Comparison of ENCODE assay signal across 1 cellular context in genomic region chr5:177496111-177497010, GRCh38.
TF ChIP-seq lines count a peak whose summit lies in the region.

No MANE protein-coding gene starts in this region.

TF ChIP-seq in K562, 482 proteins besides CTCF, POLR2A, EP300 and RAD21 (continued from another document):
- TF ChIP-seq, protein P1, sequence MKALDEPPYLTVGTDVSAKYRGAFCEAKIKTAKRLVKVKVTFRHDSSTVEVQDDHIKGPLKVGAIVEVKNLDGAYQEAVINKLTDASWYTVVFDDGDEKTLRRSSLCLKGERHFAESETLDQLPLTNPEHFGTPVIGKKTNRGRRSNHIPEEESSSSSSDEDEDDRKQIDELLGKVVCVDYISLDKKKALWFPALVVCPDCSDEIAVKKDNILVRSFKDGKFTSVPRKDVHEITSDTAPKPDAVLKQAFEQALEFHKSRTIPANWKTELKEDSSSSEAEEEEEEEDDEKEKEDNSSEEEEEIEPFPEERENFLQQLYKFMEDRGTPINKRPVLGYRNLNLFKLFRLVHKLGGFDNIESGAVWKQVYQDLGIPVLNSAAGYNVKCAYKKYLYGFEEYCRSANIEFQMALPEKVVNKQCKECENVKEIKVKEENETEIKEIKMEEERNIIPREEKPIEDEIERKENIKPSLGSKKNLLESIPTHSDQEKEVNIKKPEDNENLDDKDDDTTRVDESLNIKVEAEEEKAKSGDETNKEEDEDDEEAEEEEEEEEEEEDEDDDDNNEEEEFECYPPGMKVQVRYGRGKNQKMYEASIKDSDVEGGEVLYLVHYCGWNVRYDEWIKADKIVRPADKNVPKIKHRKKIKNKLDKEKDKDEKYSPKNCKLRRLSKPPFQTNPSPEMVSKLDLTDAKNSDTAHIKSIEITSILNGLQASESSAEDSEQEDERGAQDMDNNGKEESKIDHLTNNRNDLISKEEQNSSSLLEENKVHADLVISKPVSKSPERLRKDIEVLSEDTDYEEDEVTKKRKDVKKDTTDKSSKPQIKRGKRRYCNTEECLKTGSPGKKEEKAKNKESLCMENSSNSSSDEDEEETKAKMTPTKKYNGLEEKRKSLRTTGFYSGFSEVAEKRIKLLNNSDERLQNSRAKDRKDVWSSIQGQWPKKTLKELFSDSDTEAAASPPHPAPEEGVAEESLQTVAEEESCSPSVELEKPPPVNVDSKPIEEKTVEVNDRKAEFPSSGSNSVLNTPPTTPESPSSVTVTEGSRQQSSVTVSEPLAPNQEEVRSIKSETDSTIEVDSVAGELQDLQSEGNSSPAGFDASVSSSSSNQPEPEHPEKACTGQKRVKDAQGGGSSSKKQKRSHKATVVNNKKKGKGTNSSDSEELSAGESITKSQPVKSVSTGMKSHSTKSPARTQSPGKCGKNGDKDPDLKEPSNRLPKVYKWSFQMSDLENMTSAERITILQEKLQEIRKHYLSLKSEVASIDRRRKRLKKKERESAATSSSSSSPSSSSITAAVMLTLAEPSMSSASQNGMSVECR (CRISPR knock-in tag; IDR thresholded peaks at IDR 0.05) = peak; percentile 43
- TF ChIP-seq KDM5B (IDR thresholded peaks at IDR 0.05; ENCODE audit: insufficient replicate concordance, low read depth, low read length) = peak; percentile 7
- peak; percentile 22 to 78; a peak in 2 of 4 replicates for TF ChIP-seq UBTF (IDR thresholded peaks at IDR 0.05; ENCODE audit: borderline replicate concordance in 1 of 2, low read depth in 2 of 2, low read length in 2 of 2)
- TF ChIP-seq MAZ (CRISPR knock-in tag; conservative IDR thresholded peaks at IDR 0.05 in 1 of 2, IDR thresholded peaks at IDR 0.05 in 1 of 2) = peak; percentile 17 to 78
- peak; percentile 30 for TF ChIP-seq CHD1 (IDR thresholded peaks at IDR 0.05; ENCODE audit: low read length)
- TF ChIP-seq GABPB1 (CRISPR knock-in tag; IDR thresholded peaks at IDR 0.05) = peak; percentile 53; the same call in 1 of the 2 replicates
- peak in 1 of 2 experiments; percentile 26; a peak in 1 of 4 replicates for TF ChIP-seq RCOR1 (IDR thresholded peaks at IDR 0.05; ENCODE audit: borderline replicate concordance in 1 of 2, low read depth in 2 of 2, low read length in 2 of 2)
- no peak for TF ChIP-seq THAP12 (CRISPR knock-in tag; IDR thresholded peaks at IDR 0.05)
- TF ChIP-seq MTA2 (IDR thresholded peaks at IDR 0.05; ENCODE audit: low read depth) = no peak
- TF ChIP-seq SRSF3 (IDR thresholded peaks at IDR 0.05; ENCODE audit: insufficient read depth, low read length) = 0 out of 2 replicates have a peak, but pooled peaks have one; percentile 84
- no peak for TF ChIP-seq ILF3 (IDR thresholded peaks at IDR 0.05; ENCODE audit: borderline replicate concordance)
- TF ChIP-seq, protein P2, sequence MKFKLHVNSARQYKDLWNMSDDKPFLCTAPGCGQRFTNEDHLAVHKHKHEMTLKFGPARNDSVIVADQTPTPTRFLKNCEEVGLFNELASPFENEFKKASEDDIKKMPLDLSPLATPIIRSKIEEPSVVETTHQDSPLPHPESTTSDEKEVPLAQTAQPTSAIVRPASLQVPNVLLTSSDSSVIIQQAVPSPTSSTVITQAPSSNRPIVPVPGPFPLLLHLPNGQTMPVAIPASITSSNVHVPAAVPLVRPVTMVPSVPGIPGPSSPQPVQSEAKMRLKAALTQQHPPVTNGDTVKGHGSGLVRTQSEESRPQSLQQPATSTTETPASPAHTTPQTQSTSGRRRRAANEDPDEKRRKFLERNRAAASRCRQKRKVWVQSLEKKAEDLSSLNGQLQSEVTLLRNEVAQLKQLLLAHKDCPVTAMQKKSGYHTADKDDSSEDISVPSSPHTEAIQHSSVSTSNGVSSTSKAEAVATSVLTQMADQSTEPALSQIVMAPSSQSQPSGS (CRISPR knock-in tag; IDR thresholded peaks at IDR 0.05) = no peak
- peak in 1 of 2 experiments; percentile 69; a peak in 2 of 4 replicates for TF ChIP-seq ZNF639 (CRISPR knock-in tag; conservative IDR thresholded peaks at IDR 0.05 in 1 of 2, IDR thresholded peaks at IDR 0.05 in 1 of 2)
- peak; percentile 91 for TF ChIP-seq VEZF1 (CRISPR knock-in tag; IDR thresholded peaks at IDR 0.05)
- TF ChIP-seq HMG20B (CRISPR knock-in tag; IDR thresholded peaks at IDR 0.05) = peak; percentile 66; the same call in 1 of the 2 replicates
- TF ChIP-seq KLF10 (CRISPR knock-in tag; IDR thresholded peaks at IDR 0.05) = no peak
- TF ChIP-seq SMARCA4 (IDR thresholded peaks at IDR 0.05) = peak; percentile 44; the same call in 1 of the 2 replicates
- no peak for TF ChIP-seq ZNF518B (CRISPR knock-in tag; IDR thresholded peaks at IDR 0.05)
- no peak for TF ChIP-seq RFX1 (IDR thresholded peaks at IDR 0.05)
- 0 out of 2 replicates have a peak, but pooled peaks have one; percentile 9 for TF ChIP-seq ZBTB26 (CRISPR knock-in tag; IDR thresholded peaks at IDR 0.05)
- no peak for TF ChIP-seq NFE2 (IDR thresholded peaks at IDR 0.05; ENCODE audit: low read depth)
- TF ChIP-seq ZNF324 (CRISPR knock-in tag; IDR thresholded peaks at IDR 0.05) = no peak
